ENCODE assay signal across 21 cellular contexts in the genomic region with DNA sequence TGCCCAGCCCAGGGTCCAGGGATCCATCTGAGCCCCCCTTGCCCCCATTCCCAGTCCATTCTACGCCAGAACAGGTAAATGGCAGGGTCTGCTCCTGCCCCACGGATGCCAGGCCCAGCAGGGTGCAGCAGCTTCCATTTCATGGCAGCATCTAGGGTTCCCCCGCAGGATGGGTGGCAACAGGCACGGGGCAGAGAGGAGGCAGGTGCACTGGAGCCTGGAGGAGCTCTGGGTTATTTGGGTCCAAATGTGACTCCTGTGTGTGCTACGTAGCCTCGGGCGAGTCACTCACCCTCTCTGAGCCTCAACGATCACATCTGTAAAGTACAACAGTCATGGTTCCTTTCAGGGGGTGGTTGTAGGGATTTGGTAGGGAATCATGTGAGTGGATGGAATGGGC. TPM values are rescaled to one million over a fixed set of nuclear protein-coding genes. Genes with fewer than 3 reads are reported as not detected.
DNase-seq lines count a peak whose midpoint lies in the region; ATAC-seq and TF ChIP-seq lines count a peak whose summit lies in the region.
"Had no signal": no experiment of that assay in that cellular context is flagged by ENCODE, and none has a peak within 500 bp of the region (broad histone marks: within the 10 kb centered on the region; RNA-seq: fewer than 3 reads in every experiment).

No MANE protein-coding gene starts in this region.

- H3K4me1 ChIP-seq in gastrocnemius medialis: peaks cover 14% of the 10 kb centered on the region in 2 donors

- no peak overlapping the region for H3K4me3 ChIP-seq in gastrocnemius medialis

- ATAC-seq in gastrocnemius medialis: no peak

- DNase-seq in activated naive CD4-positive, alpha-beta T cell treated with anti-CD3 and anti-CD28 coated beads, Interleukin-2, amount 10 ng/mL, durations not matched to agents 7 days and 5 days: peak; percentile 31
- no peak for DNase-seq in activated naive CD4-positive, alpha-beta T cell treated with anti-CD3 and anti-CD28 coated beads for 36 hours
- DNase-seq in NAMALWA (ENCODE audit: low spot score) (peak; percentile 44), globus pallidus (ENCODE audit: low spot score) (peak; percentile 15), immature natural killer cell (no peak), gastrocnemius medialis (no peak), NCI-H446 treated with DMSO at 0.1 percent for 48 hours (lab: John Stamatoyannopoulos, UW) (no peak)
- DNase-seq: DMS53; EL; GF-D8; H7; MM.1S; NCI-H1092 treated with DMSO at 0.1 percent for 48 hours; NCI-H1436 treated with DMSO at 0.1 percent for 48 hours; NCI-H1930; NCI-H524; NCI-H774; NK-92 treated with Interleukin-12 subunit alpha and Interleukin-12 subunit beta, amount 100 ng/mL, for 24 hours; Peyer's patch had no signal

- no peaks in the 10 kb centered on the region for H3K27me3 Mint-ChIP-seq in activated naive CD4-positive, alpha-beta T cell treated with anti-CD3 and anti-CD28 coated beads, Interleukin-2, amount 10 ng/mL, durations not matched to agents 7 days and 5 days
- H3K27me3 Mint-ChIP-seq in activated naive CD4-positive, alpha-beta T cell treated with anti-CD3 and anti-CD28 coated beads for 36 hours (ENCODE audit: low read depth): no peaks in the 10 kb centered on the region
- H3K27me3 Mint-ChIP-seq in immature natural killer cell (ENCODE audit: low read depth in 3 of 3): peaks cover 0 to 9% (median 1%) of the 10 kb centered on the region in 3 donors
- H3K27me3 Mint-ChIP-seq: B cell had no signal

- H3K4me3 Mint-ChIP-seq in activated naive CD4-positive, alpha-beta T cell treated with anti-CD3 and anti-CD28 coated beads, Interleukin-2, amount 10 ng/mL, durations not matched to agents 7 days and 5 days: no peak overlapping the region
- no peak overlapping the region for H3K4me3 Mint-ChIP-seq in activated naive CD4-positive, alpha-beta T cell treated with anti-CD3 and anti-CD28 coated beads for 36 hours
- peak overlapping the region in 1 of 5 donors; percentile 6 for H3K4me3 Mint-ChIP-seq in immature natural killer cell
- H3K4me3 Mint-ChIP-seq: CD14-positive monocyte had no signal

- no peaks in the 10 kb centered on the region for H3K36me3 ChIP-seq in gastrocnemius medialis
- H3K36me3 ChIP-seq: Peyer's patch had no signal

- peak overlapping the region; percentile 45 for H3K27ac Mint-ChIP-seq in activated naive CD4-positive, alpha-beta T cell treated with anti-CD3 and anti-CD28 coated beads, Interleukin-2, amount 10 ng/mL, durations not matched to agents 7 days and 5 days
- H3K27ac Mint-ChIP-seq in activated naive CD4-positive, alpha-beta T cell treated with anti-CD3 and anti-CD28 coated beads for 36 hours: no peak overlapping the region
- no peak overlapping the region for H3K27ac Mint-ChIP-seq in immature natural killer cell

- no peak for TF ChIP-seq CTCF in gastrocnemius medialis (IDR thresholded peaks at IDR 0.05 in 4 of 5, conservative IDR thresholded peaks at IDR 0.05 in 1 of 5)

- peaks cover 17% of the 10 kb centered on the region for H3K36me3 Mint-ChIP-seq in activated naive CD4-positive, alpha-beta T cell treated with anti-CD3 and anti-CD28 coated beads, Interleukin-2, amount 10 ng/mL, durations not matched to agents 7 days and 5 days
- H3K36me3 Mint-ChIP-seq in activated naive CD4-positive, alpha-beta T cell treated with anti-CD3 and anti-CD28 coated beads for 36 hours (ENCODE audit: low read depth): peaks cover 4% of the 10 kb centered on the region
- H3K36me3 Mint-ChIP-seq in immature natural killer cell: peaks cover 7 to 17% (median 8%) of the 10 kb centered on the region in 3 donors

- in situ Hi-C loops in gastrocnemius medialis (cut with MboI; ENCODE audit: low sequenced_read_pairs in 4 of 4): loop anchor here (5.0 to 25.0 kb wide), 5 partner anchors 52 to 124 kb away; partner anchors contain the start of genes CCDC124 (in 3 of the 4) and ARRDC2 (in 2 of the 4)

- TF ChIP-seq POLR2A in gastrocnemius medialis (IDR thresholded peaks at IDR 0.05): no peak

- H3K27ac ChIP-seq in gastrocnemius medialis: no peak overlapping the region

- H3K9me3 ChIP-seq in gastrocnemius medialis: no peaks in the 10 kb centered on the region
- H3K9me3 ChIP-seq: Peyer's patch had no signal

- intact Hi-C loops in activated naive CD4-positive, alpha-beta T cell treated with anti-CD3 and anti-CD28 coated beads for 36 hours (cut with micrococcal nuclease): loop anchor here (2.0 kb wide), 1 partner anchor 112 kb away; no protein-coding TSS in a partner anchor
- intact Hi-C loops in gastrocnemius medialis (cut with DNase I; ENCODE audit: low total_unique reads): loop anchor here (2.0 kb wide), 1 partner anchor 120 kb away; no protein-coding TSS in a partner anchor

- CTCF ChIA-PET in activated naive CD4-positive, alpha-beta T cell treated with anti-CD3 and anti-CD28 coated beads, Interleukin-2, amount 10 ng/mL, durations not matched to agents 7 days and 5 days (lab: Charles Lee): interaction anchor here (1.0 to 5.7 kb wide), 11 partner anchors 14 to 191 kb away, joined by 3 to 58 read pairs (median 4); partner anchors contain the start of genes ARRDC2 and CCDC124
- CTCF ChIA-PET in activated naive CD4-positive, alpha-beta T cell treated with anti-CD3 and anti-CD28 coated beads for 36 hours (lab: Charles Lee): interaction anchor here (0.7 to 10.4 kb wide), 10 partner anchors 8 to 114 kb away, joined by 3 to 148 read pairs (median 3); partner anchors contain the start of gene ARRDC2

- H3K4me1 Mint-ChIP-seq in activated naive CD4-positive, alpha-beta T cell treated with anti-CD3 and anti-CD28 coated beads, Interleukin-2, amount 10 ng/mL, durations not matched to agents 7 days and 5 days: peaks cover 14% of the 10 kb centered on the region
- H3K4me1 Mint-ChIP-seq in activated naive CD4-positive, alpha-beta T cell treated with anti-CD3 and anti-CD28 coated beads for 36 hours (ENCODE audit: low read depth): peaks cover 8% of the 10 kb centered on the region
- H3K4me1 Mint-ChIP-seq in immature natural killer cell: peaks cover 10 to 11% of the 10 kb centered on the region in 2 donors

- no peaks in the 10 kb centered on the region for H3K27me3 ChIP-seq in gastrocnemius medialis
- H3K27me3 ChIP-seq: Peyer's patch had no signal

- H3K9me3 Mint-ChIP-seq in activated naive CD4-positive, alpha-beta T cell treated with anti-CD3 and anti-CD28 coated beads, Interleukin-2, amount 10 ng/mL, durations not matched to agents 7 days and 5 days: no peaks in the 10 kb centered on the region
- H3K9me3 Mint-ChIP-seq in activated naive CD4-positive, alpha-beta T cell treated with anti-CD3 and anti-CD28 coated beads for 36 hours: no peaks in the 10 kb centered on the region
- H3K9me3 Mint-ChIP-seq in immature natural killer cell: no peaks in the 10 kb centered on the region

RNA-seq across cellular contexts. Expression of gene IL12RB1, which starts 27.4 kb away (rescaled TPM):
- total RNA-seq in activated naive CD4-positive, alpha-beta T cell treated with anti-CD3 and anti-CD28 coated beads for 36 hours: 10 to 100 TPM; 10.1 to 14.4 TPM
- polyA plus RNA-seq in immature natural killer cell: 100 to 1,000 TPM in 1 of 3 donors, 10 to 100 TPM in 2; 62.7 to 105 (median 83.3) TPM
- total RNA-seq in gastrocnemius medialis: under 1 TPM in 2 of 4 donors, not detected in 2; 0.16 to 0.20 TPM
- total RNA-seq: H7 had no signal

RNA-seq across cellular contexts. Expression of gene MAST3, which starts 38.3 kb away (rescaled TPM):
- total RNA-seq in activated naive CD4-positive, alpha-beta T cell treated with anti-CD3 and anti-CD28 coated beads for 36 hours: 10 to 100 TPM; 12.8 to 13.5 TPM
- 10 to 100 TPM in 2 of 3 donors, 1 to 10 TPM in 1; 7.3 to 39.1 (median 12.6) TPM for polyA plus RNA-seq in immature natural killer cell
- 1 to 10 TPM in 3 of 4 donors, under 1 TPM in 1; 0.66 to 2.8 (median 1.6) TPM for total RNA-seq in gastrocnemius medialis

RNA-seq across cellular contexts. Expression of gene ARRDC2, which starts 51.3 kb away (rescaled TPM):
- total RNA-seq in activated naive CD4-positive, alpha-beta T cell treated with anti-CD3 and anti-CD28 coated beads for 36 hours: 10 to 100 TPM; 17.7 to 19.0 TPM
- 10 to 100 TPM; 31.4 to 39.2 (median 38.6) TPM for polyA plus RNA-seq in immature natural killer cell
- total RNA-seq in gastrocnemius medialis: 100 to 1,000 TPM; 476 to 810 (median 543) TPM

Comparison
In these comparisons a context has a peak if more than half of its experiments do, and no peak if none do; other contexts are left out.
1. DNase-seq: peak in activated naive CD4-positive, alpha-beta T cell treated with anti-CD3 and anti-CD28 coated beads, Interleukin-2, amount 10 ng/mL, durations not matched to agents 7 days and 5 days (single experiment), NAMALWA (single experiment) and globus pallidus (single experiment); none in activated naive CD4-positive, alpha-beta T cell treated with anti-CD3 and anti-CD28 coated beads for 36 hours (single experiment), immature natural killer cell (0 of 3), gastrocnemius medialis (0 of 2) and NCI-H446 treated with DMSO at 0.1 percent for 48 hours (single experiment).
2. RNA of gene IL12RB1, which starts 27.4 kb away (total RNA-seq): 10.1 to 14.4 TPM in activated naive CD4-positive, alpha-beta T cell treated with anti-CD3 and anti-CD28 coated beads for 36 hours; 0.16 to 0.20 TPM in gastrocnemius medialis; every median in the first group is over 4 times any median in the second.
3. RNA of gene ARRDC2, which starts 51.3 kb away (total RNA-seq): 476 to 810 TPM in gastrocnemius medialis; 17.7 to 19.0 TPM in activated naive CD4-positive, alpha-beta T cell treated with anti-CD3 and anti-CD28 coated beads for 36 hours; every median in the first group is over 10 times any median in the second.